ENCODE assay signal across 28 cellular contexts in the genomic region with DNA sequence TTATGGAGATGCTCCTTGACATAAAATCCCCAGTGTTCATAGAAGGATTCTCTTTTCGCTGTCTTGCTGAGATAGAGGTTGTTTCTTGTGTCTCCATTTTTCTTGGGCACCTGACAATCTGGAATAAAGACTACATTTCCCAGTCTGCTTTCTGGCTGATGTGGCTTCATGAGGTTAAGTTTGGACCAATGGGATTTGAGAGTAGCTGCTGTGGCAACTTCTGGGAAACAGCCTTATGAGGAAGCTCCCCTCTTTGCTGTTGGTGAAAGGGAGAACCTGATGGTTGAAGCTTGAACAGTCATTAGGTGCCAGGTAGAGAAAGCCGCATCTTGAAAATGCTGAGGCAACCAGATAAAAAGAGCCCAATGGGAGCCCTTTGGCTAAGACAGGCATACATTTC. TPM values are rescaled to one million over a fixed set of nuclear protein-coding genes. Genes with fewer than 3 reads are reported as not detected.
"Had no signal": no experiment of that assay in that cellular context is flagged by ENCODE, and none has a peak within 500 bp of the region (broad histone marks: within the 10 kb centered on the region; RNA-seq: fewer than 3 reads in every experiment).

No MANE protein-coding gene starts in this region.

- H3K4me2 ChIP-seq: smooth muscle cell had no signal

- H3K4me3 Mint-ChIP-seq: activated naive CD8-positive, alpha-beta T cell treated with anti-CD3 and anti-CD28 coated beads for 36 hours; activated T-cell treated with anti-CD3 and anti-CD28 coated beads, Interleukin-2, amount 50 U/mL, for 4 hours; central memory CD8-positive, alpha-beta T cell; naive thymus-derived CD4-positive, alpha-beta T cell; neural crest cell; T-cell; T-helper 2 cell treated with Interferon-gamma antibody and Interleukin-4, amounts not matched to agents 5 μg/mL and 100 μg/mL, for 36 hours; type B pancreatic cell had no signal

- H3K4me1 ChIP-seq: esophagus squamous epithelium, gastrocnemius medialis, lower lobe of right lung, sigmoid colon had no signal

- H3K4me3 ChIP-seq: esophagus squamous epithelium, gastrocnemius medialis, lower lobe of right lung, sigmoid colon, smooth muscle cell, thoracic aorta had no signal

- ATAC-seq: activated T-cell treated with anti-CD3 and anti-CD28 coated beads, Interleukin-2, amount 50 U/mL, for 4 hours; gastrocnemius medialis; lower lobe of right lung; naive thymus-derived CD4-positive, alpha-beta T cell; T-cell had no signal

- FAIRE-seq: astrocyte, colon, TTC549 had no signal

- H3K36me3 Mint-ChIP-seq: activated naive CD8-positive, alpha-beta T cell treated with anti-CD3 and anti-CD28 coated beads for 36 hours; naive thymus-derived CD4-positive, alpha-beta T cell; T-cell; type B pancreatic cell had no signal

- DNase-seq: activated CD4-positive, alpha-beta T cell treated with anti-CD3 and anti-CD28 coated beads, Interleukin-2, amount 50 U/mL, for 4 hours; activated CD8-positive, alpha-beta memory T cell treated with anti-CD3 and anti-CD28 coated beads for 24 hours; activated CD8-positive, alpha-beta memory T cell treated with anti-CD3 and anti-CD28 coated beads, Interleukin-2, amount 50 U/mL, for 4 hours; activated naive CD4-positive, alpha-beta T cell treated with Interleukin-2 at 50 U/mL for 16 hours; activated naive CD8-positive, alpha-beta T cell treated with anti-CD3 and anti-CD28 coated beads for 36 hours; activated T-cell treated with anti-CD3 and anti-CD28 coated beads, Interleukin-2, amount 50 U/mL, for 4 hours; esophagus squamous epithelium; gastrocnemius medialis; hippocampal formation; islet precursor cell; lower lobe of right lung; naive thymus-derived CD4-positive, alpha-beta T cell; retina; sigmoid colon; stimulated activated CD4-positive, alpha-beta T cell treated with anti-CD3 and anti-CD28 coated beads, Interleukin-2, amount 100 ng/mL, for 48 hours; stimulated activated naive CD4-positive, alpha-beta T cell; T-cell had no signal

- H3K4me1 Mint-ChIP-seq: activated naive CD8-positive, alpha-beta T cell treated with anti-CD3 and anti-CD28 coated beads for 36 hours; central memory CD8-positive, alpha-beta T cell; naive thymus-derived CD4-positive, alpha-beta T cell; neural crest cell; T-cell had no signal

- H3K27ac Mint-ChIP-seq: activated naive CD8-positive, alpha-beta T cell treated with anti-CD3 and anti-CD28 coated beads for 36 hours; naive thymus-derived CD4-positive, alpha-beta T cell; progenitor cell of endocrine pancreas; T-cell; T-helper 2 cell treated with Interferon-gamma antibody and Interleukin-4, amounts not matched to agents 5 μg/mL and 100 μg/mL, for 36 hours; type B pancreatic cell had no signal

- H3K9me3 Mint-ChIP-seq: activated naive CD8-positive, alpha-beta T cell treated with anti-CD3 and anti-CD28 coated beads for 36 hours; activated T-cell treated with anti-CD3 and anti-CD28 coated beads, Interleukin-2, amount 50 U/mL, for 4 hours; central memory CD8-positive, alpha-beta T cell; naive thymus-derived CD4-positive, alpha-beta T cell; neural crest cell; T-cell; T-helper 2 cell treated with Interferon-gamma antibody and Interleukin-4, amounts not matched to agents 5 μg/mL and 100 μg/mL, for 36 hours; type B pancreatic cell had no signal

- H3K36me3 ChIP-seq: esophagus squamous epithelium, gastrocnemius medialis, lower lobe of right lung, sigmoid colon, thoracic aorta had no signal

- H3K27ac ChIP-seq: esophagus squamous epithelium, gastrocnemius medialis, lower lobe of right lung, sigmoid colon, thoracic aorta had no signal

- H3K27me3 ChIP-seq: gastrocnemius medialis had no signal

- H3K9me3 ChIP-seq: esophagus squamous epithelium, gastrocnemius medialis, lower lobe of right lung, sigmoid colon, thoracic aorta had no signal

RNA-seq across cellular contexts. Expression of gene HS3ST4, which starts 24.4 kb away (rescaled TPM):
- total RNA-seq: activated naive CD8-positive, alpha-beta T cell treated with anti-CD3 and anti-CD28 coated beads for 36 hours; activated T-cell treated with anti-CD3 and anti-CD28 coated beads, Interleukin-2, amount 50 U/mL, for 4 hours; gastrocnemius medialis; naive thymus-derived CD4-positive, alpha-beta T cell; osteoblast; T-cell; thoracic aorta had no signal
- polyA plus RNA-seq: naive thymus-derived CD4-positive, alpha-beta T cell had no signal
